In genomic region chr12:15526033-15526432, GRCh38 we compare ENCODE assay signal across 10 cellular contexts.
DNase-seq lines count a peak whose midpoint lies in the region; ATAC-seq, FAIRE-seq and TF ChIP-seq lines count a peak whose summit lies in the region.
"Had no signal": no experiment of that assay in that cellular context is flagged by ENCODE, and none has a peak within 500 bp of the region (broad histone marks: within the 10 kb centered on the region; RNA-seq: fewer than 3 reads in every experiment).

No MANE protein-coding gene starts in this region.

- DNase-seq in A549 (ENCODE audit: low read depth in 1 of 2, low spot score in 1 of 2) (peak in 1 of 2 experiments; percentile 31), NCI-H69 (lab: John Stamatoyannopoulos, UW) (peak; percentile 10), NCI-H1092 (lab: John Stamatoyannopoulos, UW) (no peak), dorsolateral prefrontal cortex (no peak), osteocyte (ENCODE audit: extremely low spot score, unreplicated experiment) (no peak)
- DNase-seq in activated naive CD8-positive, alpha-beta T cell treated with anti-CD3 and anti-CD28 coated beads, Interleukin-2, amount 50 U/mL, for 24 hours = no peak

- peak overlapping the region; percentile 22; the same call in 2 of the 3 replicates for H3K4me2 ChIP-seq in A549

- no peak for TF ChIP-seq EP300 in A549 (IDR thresholded peaks at IDR 0.05)

- H3K27me3 ChIP-seq in dorsolateral prefrontal cortex = no peaks in the 10 kb centered on the region

- FAIRE-seq in A549 (lab: Jason Lieb, UNC) = no peak

- H3K36me3 Mint-ChIP-seq in activated naive CD8-positive, alpha-beta T cell treated with anti-CD3 and anti-CD28 coated beads, Interleukin-2, amount 50 U/mL, for 24 hours (ENCODE audit: low read depth) = no peaks in the 10 kb centered on the region
- peaks cover 10% of the 10 kb centered on the region for H3K36me3 Mint-ChIP-seq in osteocyte (ENCODE audit: unreplicated experiment)

- peak; percentile 40 to 58; a peak in 3 of 6 replicates for ATAC-seq in A549
- ATAC-seq in GM19324 (IDR thresholded peaks at IDR 0.05; ENCODE audit: low FRiP score, unreplicated experiment) = peak; percentile 98
- peak; percentile 97 for ATAC-seq in HG02970 (IDR thresholded peaks at IDR 0.05; ENCODE audit: low FRiP score, unreplicated experiment)
- ATAC-seq in activated naive CD8-positive, alpha-beta T cell treated with anti-CD3 and anti-CD28 coated beads, Interleukin-2, amount 50 U/mL, for 24 hours = no peak
- ATAC-seq: activated T-helper 17 cell treated with anti-CD3 and anti-CD28 coated beads, Interleukin-2, amount 50 U/mL, for 72 hours had no signal

- TF ChIP-seq RAD21 in A549 (conservative IDR thresholded peaks at IDR 0.05 in 1 of 2, IDR thresholded peaks at IDR 0.05 in 1 of 2) = no peak

- peaks cover 4% of the 10 kb centered on the region for H3K4me1 Mint-ChIP-seq in activated naive CD8-positive, alpha-beta T cell treated with anti-CD3 and anti-CD28 coated beads, Interleukin-2, amount 50 U/mL, for 24 hours
- peaks cover 13% of the 10 kb centered on the region for H3K4me1 Mint-ChIP-seq in osteocyte (ENCODE audit: unreplicated experiment)
- H3K4me1 Mint-ChIP-seq: activated T-helper 17 cell treated with anti-CD3 and anti-CD28 coated beads, Interleukin-2, amount 50 U/mL, for 72 hours had no signal

- TF ChIP-seq CTCF in A549 (IDR thresholded peaks at IDR 0.05) (no peak), dorsolateral prefrontal cortex (IDR thresholded peaks at IDR 0.05 in 54 of 56, conservative IDR thresholded peaks at IDR 0.05 in 2 of 56; ENCODE audit: low read depth in 1 of 56, partially characterized antibody in 56 of 56) (no peak), osteocyte (IDR thresholded peaks at IDR 0.05) (no peak)

- POLR2A ChIA-PET in A549 (lab: Yijun Ruan, JAX) = no interaction called here

- peaks cover 6% of the 10 kb centered on the region for H3K9me3 Mint-ChIP-seq in activated naive CD8-positive, alpha-beta T cell treated with anti-CD3 and anti-CD28 coated beads, Interleukin-2, amount 50 U/mL, for 24 hours
- H3K9me3 Mint-ChIP-seq in osteocyte (ENCODE audit: unreplicated experiment) = peaks cover 10% of the 10 kb centered on the region

- no peaks in the 10 kb centered on the region for H3K9me3 ChIP-seq in A549

- no peak overlapping the region for H3K4me3 Mint-ChIP-seq in activated naive CD8-positive, alpha-beta T cell treated with anti-CD3 and anti-CD28 coated beads, Interleukin-2, amount 50 U/mL, for 24 hours
- no peak overlapping the region for H3K4me3 Mint-ChIP-seq in osteocyte (ENCODE audit: unreplicated experiment)
- H3K4me3 Mint-ChIP-seq: activated T-helper 17 cell treated with anti-CD3 and anti-CD28 coated beads, Interleukin-2, amount 50 U/mL, for 72 hours had no signal

- no peak overlapping the region for H3K27ac Mint-ChIP-seq in activated naive CD8-positive, alpha-beta T cell treated with anti-CD3 and anti-CD28 coated beads, Interleukin-2, amount 50 U/mL, for 24 hours
- no peak overlapping the region for H3K27ac Mint-ChIP-seq in osteocyte (ENCODE audit: unreplicated experiment)
- H3K27ac Mint-ChIP-seq: activated T-helper 17 cell treated with anti-CD3 and anti-CD28 coated beads, Interleukin-2, amount 50 U/mL, for 72 hours had no signal

- no peak for TF ChIP-seq POLR2A in A549 (IDR thresholded peaks at IDR 0.05; ENCODE audit: low read length)

- H3K27ac ChIP-seq in A549 (no peak overlapping the region), dorsolateral prefrontal cortex (no peak overlapping the region)
- H3K27ac ChIP-seq: esophagus muscularis mucosa had no signal

- peaks cover 5% of the 10 kb centered on the region; the same call in 2 of the 3 replicates for H3K4me1 ChIP-seq in A549
- H3K4me1 ChIP-seq: esophagus muscularis mucosa had no signal

- intact Hi-C loops in dorsolateral prefrontal cortex (cut with DNase I) = loop anchor here in 1 of 2 donors (5.0 kb wide), 1 partner anchor 249 kb away; no protein-coding TSS in a partner anchor

- H3K4me3 ChIP-seq in A549 (no peak overlapping the region), dorsolateral prefrontal cortex (no peak overlapping the region)
- H3K4me3 ChIP-seq: esophagus muscularis mucosa had no signal

- CTCF ChIA-PET in A549 (lab: Yijun Ruan, JAX) = interaction anchor here (0.7 to 7.3 kb wide), 6 partner anchors 250 to 802 kb away, joined by 3 to 55 read pairs (median 3); partner anchors contain the start of gene RERG

- H3K27me3 Mint-ChIP-seq in activated naive CD8-positive, alpha-beta T cell treated with anti-CD3 and anti-CD28 coated beads, Interleukin-2, amount 50 U/mL, for 24 hours = peaks cover 1% of the 10 kb centered on the region
- H3K27me3 Mint-ChIP-seq in osteocyte (ENCODE audit: unreplicated experiment) = peaks cover 15% of the 10 kb centered on the region

- 43% methylated on average over 4 of the region's 4 CpGs for WGBS in A549 (ENCODE audit: missing lambda C conversion rate)

TF ChIP-seq in A549, 52 proteins besides CTCF, POLR2A, EP300 and RAD21:
- TF ChIP-seq MAFK (IDR thresholded peaks at IDR 0.05; ENCODE audit: partially characterized antibody) (peak; percentile 68), SMC3 (IDR thresholded peaks at IDR 0.05) (no peak)
